ENCODE assay signal across 1 cellular context in genomic region chr19:14167594-14168138, GRCh38.
A peak's percentile ranks its signal among the peaks of the same experiment; 100 is the strongest.
TF ChIP-seq lines count a peak whose summit lies in the region.

No MANE protein-coding gene starts in this region.

TF ChIP-seq in K562, 482 proteins besides CTCF, POLR2A, EP300 and RAD21:
- TF ChIP-seq RBM22 (IDR thresholded peaks at IDR 0.05; ENCODE audit: low read depth, low read length, poor library complexity, severe bottlenecking) (peak; percentile 53), ZNF740 (CRISPR knock-in tag; IDR thresholded peaks at IDR 0.05) (no peak), ZNF740 (tag; IDR thresholded peaks at IDR 0.05) (no peak), POLR2G (IDR thresholded peaks at IDR 0.05; ENCODE audit: low read depth, low read length) (peak; percentile 55; the same call in 1 of the 2 replicates)
